In the genomic region with DNA sequence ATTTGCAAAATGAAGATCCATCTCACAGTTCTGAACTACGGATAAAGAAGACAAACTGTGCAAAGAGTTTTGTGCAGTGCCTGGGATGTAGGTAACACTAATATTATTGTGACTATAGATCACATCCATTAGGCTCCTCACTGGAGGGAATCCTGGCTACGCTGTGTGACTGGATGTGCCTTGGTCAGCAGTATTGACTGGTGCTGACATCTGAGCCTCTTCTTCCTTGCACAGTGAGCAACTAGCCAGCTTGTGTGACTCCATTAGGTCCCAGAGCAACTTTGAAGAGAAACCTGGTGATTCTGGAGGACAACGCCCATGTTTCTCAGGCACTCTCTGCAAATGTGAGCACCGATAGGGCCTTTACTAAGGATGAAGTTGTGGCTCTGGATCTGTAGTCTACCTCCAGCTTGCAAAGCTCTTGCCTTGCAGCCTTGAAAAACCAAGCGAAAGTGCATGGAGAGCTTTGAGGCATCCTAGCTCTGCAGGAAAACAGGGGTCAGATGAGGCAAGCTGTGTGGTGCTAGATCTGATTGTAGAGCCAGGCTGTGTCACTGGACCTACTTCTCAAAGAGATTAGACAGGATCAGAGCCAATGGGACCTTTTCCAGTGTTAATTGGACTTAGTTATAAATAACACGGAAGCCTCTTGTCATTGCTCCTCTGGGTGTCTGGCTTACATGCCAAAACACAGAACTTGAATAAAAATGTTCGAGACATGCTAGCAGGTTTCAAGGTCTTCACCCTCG, we compare ENCODE assay signal across 1 cellular context.
TF ChIP-seq lines count a peak whose summit lies in the region.

No MANE protein-coding gene starts in this region.

TF ChIP-seq in HepG2, 621 proteins besides CTCF, POLR2A, EP300 and RAD21:
- TF ChIP-seq ZNF530 (CRISPR knock-in tag; IDR thresholded peaks at IDR 0.05; ENCODE audit: low read depth) (no peak), KLF15 (CRISPR knock-in tag; IDR thresholded peaks at IDR 0.05; ENCODE audit: borderline replicate concordance) (no peak), MAFK (conservative IDR thresholded peaks at IDR 0.05 in 1 of 2, IDR thresholded peaks at IDR 0.05 in 1 of 2; ENCODE audit: low read length in 2 of 2) (peak in 1 of 2 experiments; percentile 47; a peak in 1 of 4 replicates), SALL2 (CRISPR knock-in tag; IDR thresholded peaks at IDR 0.05) (no peak), ZNF510 (CRISPR knock-in tag; IDR thresholded peaks at IDR 0.05; ENCODE audit: low read depth) (no peak), NR2F2 (IDR thresholded peaks at IDR 0.05; ENCODE audit: borderline replicate concordance, low read depth) (no peak), ZNF329 (CRISPR knock-in tag; IDR thresholded peaks at IDR 0.05; ENCODE audit: low read depth) (no peak), RNF2 (conservative IDR thresholded peaks at IDR 0.05; ENCODE audit: low read depth) (no peak), MAFF (IDR thresholded peaks at IDR 0.05; ENCODE audit: low read depth, low read length) (peak; percentile 2; the same call in 1 of the 2 replicates), ZNF780A (CRISPR knock-in tag; IDR thresholded peaks at IDR 0.05) (no peak), MZF1 (CRISPR knock-in tag; IDR thresholded peaks at IDR 0.05; ENCODE audit: borderline replicate concordance) (no peak)
TF ChIP-seq in HepG2: peak in this region for 2.
